Comparison of ENCODE assay signal across 8 cellular contexts in the genomic region with DNA sequence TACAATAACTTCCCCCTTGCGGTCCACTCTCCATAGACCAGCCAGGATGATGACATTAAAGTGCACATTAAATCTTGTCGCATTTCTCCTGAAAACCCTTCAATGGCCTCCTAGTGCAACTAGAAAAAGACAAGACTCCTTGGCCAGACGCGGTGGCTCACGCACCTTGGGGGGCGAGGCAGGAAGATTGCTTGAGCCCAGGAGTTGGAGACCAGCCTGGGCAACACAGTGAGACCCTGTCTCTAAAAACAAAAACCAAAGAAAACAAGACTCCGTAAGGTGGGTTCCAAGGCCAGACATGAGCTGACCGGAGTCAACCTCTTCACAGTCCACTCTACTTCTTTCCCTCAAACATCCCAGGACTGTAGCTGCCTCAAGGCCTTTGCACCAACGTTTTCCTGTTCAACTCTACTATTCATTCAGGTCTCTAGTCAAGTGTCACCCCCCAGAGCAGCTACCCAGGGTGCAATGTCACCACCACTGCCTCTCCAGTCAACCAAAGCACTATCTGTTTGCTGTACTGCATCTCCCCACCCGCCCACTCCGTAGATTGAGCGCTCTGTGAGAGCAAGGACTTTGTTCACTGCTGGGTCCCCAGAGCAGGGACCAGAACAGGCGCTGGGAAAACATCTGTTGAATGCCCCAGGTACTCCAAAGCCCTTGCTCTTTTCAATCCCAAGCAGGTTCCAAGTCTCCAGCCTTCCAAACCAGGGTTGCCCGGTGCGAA. TPM values are rescaled to one million over a fixed set of nuclear protein-coding genes. Genes with fewer than 3 reads are reported as not detected.
DNase-seq lines count a peak whose midpoint lies in the region; ATAC-seq and TF ChIP-seq lines count a peak whose summit lies in the region.

No MANE protein-coding gene starts in this region.

- H3K27ac Mint-ChIP-seq in T-helper 17 cell: peak overlapping the region; percentile 98

- peak overlapping the region; percentile 77 for H3K27ac ChIP-seq in epithelial cell of prostate

- peak overlapping the region; percentile 98 for H3K4me3 Mint-ChIP-seq in T-helper 17 cell

- no peaks in the 10 kb centered on the region for H3K36me3 Mint-ChIP-seq in T-helper 17 cell (ENCODE audit: low read depth)

- ATAC-seq in HG03095 (IDR thresholded peaks at IDR 0.05; ENCODE audit: unreplicated experiment) (peak; percentile 10), T-helper 17 cell (no peak), omental fat pad (ENCODE audit: low FRiP score) (peak; percentile 3)

- no peaks in the 10 kb centered on the region for H3K9me3 ChIP-seq in T-helper 17 cell (ENCODE audit: control insufficient read depth, low read length, poor library complexity, severe bottlenecking)

- DNase-seq in NCI-H345 (lab: John Stamatoyannopoulos, UW) (peak; percentile 12), NCI-H345 treated with DMSO at 0.1 percent for 48 hours (lab: John Stamatoyannopoulos, UW; ENCODE audit: unreplicated experiment) (no peak), T-helper 17 cell (peak in 1 of 3 donors; percentile 8), epithelial cell of prostate (ENCODE audit: low read depth, low spot score) (no peak), omental fat pad (ENCODE audit: low spot score) (no peak), cerebellar nuclear complex (lab: John Stamatoyannopoulos, UW) (no peak), GF-D8 (lab: John Stamatoyannopoulos, UW) (no peak)

- no peaks in the 10 kb centered on the region for H3K27me3 Mint-ChIP-seq in T-helper 17 cell

- H3K4me1 Mint-ChIP-seq in T-helper 17 cell: peaks cover 28% of the 10 kb centered on the region

- TF ChIP-seq CTCF in omental fat pad (IDR thresholded peaks at IDR 0.05): no peak

RNA-seq across cellular contexts. Expression of a gene that starts 0.7 kb away (rescaled TPM):
- total RNA-seq in T-helper 17 cell (10 to 100 TPM; 11.8 to 14.2 TPM), omental fat pad (10 to 100 TPM in 3 of 4 donors, 1 to 10 TPM in 1; 8.3 to 23.0 (median 16.9) TPM)

RNA-seq across cellular contexts. Expression of a gene that starts 1.1 kb away (rescaled TPM):
- total RNA-seq in T-helper 17 cell: 10 to 100 TPM; 31.9 to 36.8 TPM
- 10 to 100 TPM; 47.3 to 73.6 (median 65.4) TPM for total RNA-seq in omental fat pad

RNA-seq across cellular contexts. Expression of a gene that starts 46.3 kb away (rescaled TPM):
- total RNA-seq in T-helper 17 cell (under 1 TPM; 0.32 to 0.39 TPM), omental fat pad (under 1 TPM in 2 of 4 donors, not detected in 2; 0.13 to 0.19 TPM)
